8 cellular contexts compared by ENCODE assay signal in the genomic region with DNA sequence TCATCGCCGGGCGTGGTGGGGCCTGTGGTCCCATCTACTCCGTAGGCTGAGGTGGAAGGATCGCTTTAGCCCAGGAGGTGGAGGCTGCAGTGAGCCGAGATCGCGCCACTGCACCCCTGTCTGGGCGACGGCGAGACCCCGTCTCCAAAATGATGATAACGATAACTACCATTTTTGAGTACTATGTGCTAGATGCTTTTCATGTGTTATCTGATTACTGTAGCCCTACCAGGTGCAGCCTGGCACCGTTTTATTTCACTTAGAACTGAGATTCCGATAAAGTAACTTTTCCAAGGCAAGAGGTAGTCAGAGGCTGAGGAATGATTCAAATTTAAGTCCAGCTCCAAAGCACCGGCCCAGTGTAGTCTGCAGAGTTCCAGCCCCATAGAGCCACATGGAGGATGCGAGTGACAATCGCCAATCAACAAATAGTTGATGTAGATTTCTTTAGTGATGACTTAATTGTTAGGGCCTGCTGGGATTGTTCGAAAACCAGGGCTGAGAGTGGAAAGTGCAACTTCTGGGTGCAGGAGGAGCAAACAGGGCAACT. TPM values are rescaled to one million over a fixed set of nuclear protein-coding genes. Genes with fewer than 3 reads are reported as not detected.
A peak's percentile ranks its signal among the peaks of the same experiment; 100 is the strongest.
DNase-seq lines count a peak whose midpoint lies in the region; ATAC-seq, FAIRE-seq and TF ChIP-seq lines count a peak whose summit lies in the region.

No MANE protein-coding gene starts in this region.

- FAIRE-seq in H54 (lab: Jason Lieb, UNC): no peak

- H3K36me3 ChIP-seq in CD8-positive, alpha-beta T cell (ENCODE audit: insufficient read depth, low read length): no peaks in the 10 kb centered on the region
- H3K36me3 ChIP-seq in ascending aorta (no peaks in the 10 kb centered on the region), left lung (peaks cover 0 to 5% of the 10 kb centered on the region in 2 donors), thoracic aorta (peaks cover 5% of the 10 kb centered on the region)

- H3K4me3 Mint-ChIP-seq in CD8-positive, alpha-beta T cell: peak overlapping the region; percentile 100

- TF ChIP-seq POLR2A in H54 (IDR thresholded peaks at IDR 0.05; ENCODE audit: low read depth, low read length): no peak

- H3K27me3 Mint-ChIP-seq in CD8-positive, alpha-beta T cell (ENCODE audit: low read depth): no peaks in the 10 kb centered on the region

- peak; percentile 17 for ATAC-seq in CD8-positive, alpha-beta T cell
- ATAC-seq in left lung: peak; percentile 7
- ATAC-seq in thoracic aorta (ENCODE audit: insufficient number of reproducible peaks, low FRiP score, low read depth): no peak
- ATAC-seq in HG03432 (IDR thresholded peaks at IDR 0.05; ENCODE audit: unreplicated experiment): no peak

- POLR2A ChIA-PET in CD8-positive, alpha-beta T cell (lab: Charles Lee): interaction anchor here (0.7 to 2.0 kb wide), 13 partner anchors 9 to 832 kb away, joined by 3 to 27 read pairs (median 6); partner anchors contain the start of genes C6orf120, PDCD2, PSMB1 and WDR27

- no peaks in the 10 kb centered on the region for H3K27me3 ChIP-seq in CD8-positive, alpha-beta T cell (ENCODE audit: insufficient read depth, low read length)
- H3K27me3 ChIP-seq in ascending aorta: no peaks in the 10 kb centered on the region
- H3K27me3 ChIP-seq in left lung: no peaks in the 10 kb centered on the region
- H3K27me3 ChIP-seq in thoracic aorta (replicated peaks; ENCODE audit: insufficient read depth): no peaks in the 10 kb centered on the region

- CTCF ChIA-PET in CD8-positive, alpha-beta T cell (lab: Charles Lee): interaction anchor here (0.8 to 1.2 kb wide), 2 partner anchors 15 to 29 kb away, joined by 3 to 4 read pairs; no protein-coding TSS in a partner anchor

- no peak for DNase-seq in CD8-positive, alpha-beta T cell
- DNase-seq in HT1080 (ENCODE audit: low read depth) (peak; percentile 5), ascending aorta (ENCODE audit: low spot score in 2 of 2) (no peak), left lung (no peak), thoracic aorta (ENCODE audit: low spot score) (no peak), OCI-M2 (lab: John Stamatoyannopoulos, UW; ENCODE audit: unreplicated experiment) (no peak), H54 (ENCODE audit: insufficient read length, low spot score) (no peak)

- peak overlapping the region; percentile 80 for H3K4me3 ChIP-seq in CD8-positive, alpha-beta T cell (ENCODE audit: low read depth, low read length)
- H3K4me3 ChIP-seq in ascending aorta: peak overlapping the region; percentile 91
- H3K4me3 ChIP-seq in left lung: peak overlapping the region; percentile 72 to 80
- peak overlapping the region; percentile 88 for H3K4me3 ChIP-seq in thoracic aorta

- TF ChIP-seq CTCF in CD8-positive, alpha-beta T cell (IDR thresholded peaks at IDR 0.05): no peak
- TF ChIP-seq CTCF in ascending aorta (IDR thresholded peaks at IDR 0.05): peak in 1 of 3 experiments; percentile 0
- no peak for TF ChIP-seq CTCF in left lung (IDR thresholded peaks at IDR 0.05)
- TF ChIP-seq CTCF in thoracic aorta (IDR thresholded peaks at IDR 0.05): no peak

- peaks cover 40% of the 10 kb centered on the region for H3K4me1 Mint-ChIP-seq in CD8-positive, alpha-beta T cell (ENCODE audit: low read depth)

- peak overlapping the region; percentile 95 for H3K27ac ChIP-seq in CD8-positive, alpha-beta T cell (ENCODE audit: low read depth, low read length)
- H3K27ac ChIP-seq in ascending aorta (peak overlapping the region; percentile 97 to 98), left lung (peak overlapping the region; percentile 94 to 96), thoracic aorta (peak overlapping the region; percentile 91 to 97)

- H3K9me3 Mint-ChIP-seq in CD8-positive, alpha-beta T cell: peaks cover 3% of the 10 kb centered on the region

- peak overlapping the region; percentile 100 for H3K27ac Mint-ChIP-seq in CD8-positive, alpha-beta T cell

- no peaks in the 10 kb centered on the region for H3K9me3 ChIP-seq in CD8-positive, alpha-beta T cell (ENCODE audit: low read length)
- H3K9me3 ChIP-seq in ascending aorta: no peaks in the 10 kb centered on the region
- H3K9me3 ChIP-seq in left lung: no peaks in the 10 kb centered on the region
- H3K9me3 ChIP-seq in thoracic aorta: no peaks in the 10 kb centered on the region

- H3K4me1 ChIP-seq in CD8-positive, alpha-beta T cell (ENCODE audit: insufficient read depth, low read length): peaks cover 26% of the 10 kb centered on the region
- H3K4me1 ChIP-seq in ascending aorta (peaks cover 2 to 13% of the 10 kb centered on the region in 2 donors), left lung (peaks cover 5 to 21% of the 10 kb centered on the region in 2 donors), thoracic aorta (ENCODE audit: control insufficient read depth in 1 of 2, low read depth in 2 of 2) (peaks cover 14 to 19% of the 10 kb centered on the region in 2 donors)

- intact Hi-C loops in CD8-positive, alpha-beta T cell (cut with DNase I, micrococcal nuclease): loop anchor here in 1 of 2 experiments (10.0 kb wide), 1 partner anchor 537 kb away; no protein-coding TSS in a partner anchor
- intact Hi-C loops in ascending aorta (cut with DNase I) (no loop called here), left lung (cut with DNase I) (no loop called here)

- peaks cover 16% of the 10 kb centered on the region for H3K36me3 Mint-ChIP-seq in CD8-positive, alpha-beta T cell

RNA-seq across cellular contexts. Expression of gene ERMARD, which starts 0.7 kb away (rescaled TPM):
- 10 to 100 TPM; 21.2 to 23.2 TPM for total RNA-seq in CD8-positive, alpha-beta T cell
- total RNA-seq in HT1080 (2014; rRNA removed; shearing (Covaris generic)): 16.2 and 16.6 TPM in 2 replicates
- polyA plus RNA-seq in HT1080 (2015; cell fraction: cytosol; rRNA removed): 12.6 and 16.1 TPM in 2 replicates
- polyA plus RNA-seq in HT1080 (2015; cell fraction: nucleus; rRNA removed): 59.9 and 71.8 TPM in 2 replicates
- total RNA-seq in ascending aorta (4.0 TPM), left lung (10 to 100 TPM; 16.8 to 24.0 TPM), thoracic aorta (10 to 100 TPM; 13.7 to 27.1 TPM)

RNA-seq across cellular contexts. Expression of gene DYNLT2, which starts 0.8 kb away (rescaled TPM):
- total RNA-seq in CD8-positive, alpha-beta T cell: 1 to 10 TPM; 3.6 to 3.7 TPM
- 0.90 and 1.4 TPM in 2 replicates for total RNA-seq in HT1080 (2014; rRNA removed; shearing (Covaris generic))
- 0.97 and 1.7 TPM in 2 replicates for polyA plus RNA-seq in HT1080 (2015; cell fraction: cytosol; rRNA removed)
- polyA plus RNA-seq in HT1080 (2015; cell fraction: nucleus; rRNA removed): 2.6 and 2.7 TPM in 2 replicates
- total RNA-seq in ascending aorta: 0.21 TPM
- total RNA-seq in left lung: 1 to 10 TPM; 1.4 to 1.7 TPM
- 1 to 10 TPM in 1 of 2 donors, under 1 TPM in 1; 0.95 to 3.0 TPM for total RNA-seq in thoracic aorta

RNA-seq across cellular contexts. Expression of gene PHF10, which starts 27.8 kb away (rescaled TPM):
- total RNA-seq in CD8-positive, alpha-beta T cell: 10 to 100 TPM; 85.4 to 87.5 TPM
- 19.8 and 25.8 TPM in 2 replicates for total RNA-seq in HT1080 (2014; rRNA removed; shearing (Covaris generic))
- polyA plus RNA-seq in HT1080 (2015; cell fraction: cytosol; rRNA removed): 41.2 and 46.7 TPM in 2 replicates
- 55.3 and 62.2 TPM in 2 replicates for polyA plus RNA-seq in HT1080 (2015; cell fraction: nucleus; rRNA removed)
- total RNA-seq in ascending aorta (16.6 TPM), left lung (10 to 100 TPM; 33.5 to 37.0 TPM), thoracic aorta (10 to 100 TPM; 38.4 to 62.3 TPM)

RNA-seq across cellular contexts. Expression of gene C6orf120, which starts 50.2 kb away (rescaled TPM):
- total RNA-seq in CD8-positive, alpha-beta T cell: 10 to 100 TPM; 19.9 TPM
- total RNA-seq in HT1080 (2014; rRNA removed; shearing (Covaris generic)): 55.1 and 64.4 TPM in 2 replicates
- 75.4 and 87.7 TPM in 2 replicates for polyA plus RNA-seq in HT1080 (2015; cell fraction: cytosol; rRNA removed)
- polyA plus RNA-seq in HT1080 (2015; cell fraction: nucleus; rRNA removed): 41.3 and 44.4 TPM in 2 replicates
- total RNA-seq in ascending aorta (36.2 TPM), left lung (10 to 100 TPM; 24.7 to 25.3 TPM), thoracic aorta (10 to 100 TPM; 30.0 to 37.5 TPM)

RNA-seq across cellular contexts. Expression of gene WDR27, which starts 50.3 kb away (rescaled TPM):
- 10 to 100 TPM; 18.5 to 19.2 TPM for total RNA-seq in CD8-positive, alpha-beta T cell
- 14.9 and 18.7 TPM in 2 replicates for total RNA-seq in HT1080 (2014; rRNA removed; shearing (Covaris generic))
- 14.2 and 14.3 TPM in 2 replicates for polyA plus RNA-seq in HT1080 (2015; cell fraction: cytosol; rRNA removed)
- 258 and 283 TPM in 2 replicates for polyA plus RNA-seq in HT1080 (2015; cell fraction: nucleus; rRNA removed)
- 92.7 TPM for total RNA-seq in ascending aorta
- total RNA-seq in left lung: 10 to 100 TPM; 31.3 to 31.9 TPM
- 10 to 100 TPM; 22.5 to 48.2 TPM for total RNA-seq in thoracic aorta

Comparison
In these comparisons a context has a peak if more than half of its experiments do, and no peak if none do; other contexts are left out.
1. ATAC-seq: peak in CD8-positive, alpha-beta T cell (single experiment) and left lung (single experiment); none in thoracic aorta (single experiment) and HG03432 (single experiment).
2. Peak in every context shown above with its lines, with median percentiles within 50 percentile points of each other: H3K27ac ChIP-seq and H3K4me3 ChIP-seq.